In genomic region chrX:45515262-45516215, GRCh38 we compare ENCODE assay signal across 8 cellular contexts.
DNase-seq lines count a peak whose midpoint lies in the region; ATAC-seq, FAIRE-seq and TF ChIP-seq lines count a peak whose summit lies in the region.

No MANE protein-coding gene starts in this region.

- H3F3A ChIP-seq in neural progenitor cell (ENCODE audit: low read depth): no peaks in the 10 kb centered on the region

- H3K4me2 ChIP-seq in neural progenitor cell: no peak overlapping the region

- no peak for FAIRE-seq in urothelium cell line (lab: Jason Lieb, UNC)

- no peaks in the 10 kb centered on the region for H4K20me1 ChIP-seq in neural progenitor cell (ENCODE audit: low read depth)

- no peaks in the 10 kb centered on the region for H3K79me2 ChIP-seq in neural progenitor cell (ENCODE audit: low read depth)

- ATAC-seq in GM18861 (IDR thresholded peaks at IDR 0.05; ENCODE audit: unreplicated experiment): no peak

- no peaks in the 10 kb centered on the region for H3K27me3 Mint-ChIP-seq in neural progenitor cell (ENCODE audit: insufficient read depth, low read depth)

- TF ChIP-seq CTCF in esophagus muscularis mucosa (IDR thresholded peaks at IDR 0.05) (peak; percentile 44 to 50 (median 47)), neural progenitor cell (IDR thresholded peaks at IDR 0.05) (peak; percentile 62)

- H3K4me1 ChIP-seq in esophagus muscularis mucosa: peaks cover 4 to 45% (median 33%) of the 10 kb centered on the region in 4 donors
- no peaks in the 10 kb centered on the region for H3K4me1 ChIP-seq in neural progenitor cell

- H3K27me3 ChIP-seq in esophagus muscularis mucosa (peaks cover 0 to 2% (median 0%) of the 10 kb centered on the region in 4 donors), neural progenitor cell (no peaks in the 10 kb centered on the region)

- no peak overlapping the region for H2AFZ ChIP-seq in neural progenitor cell (replicated peaks)

- H3K9me3 Mint-ChIP-seq in neural progenitor cell: no peaks in the 10 kb centered on the region

- H3K4me3 ChIP-seq in esophagus muscularis mucosa: no peak overlapping the region
- H3K4me3 ChIP-seq in neural progenitor cell: no peak overlapping the region

- H3K36me3 ChIP-seq in esophagus muscularis mucosa (no peaks in the 10 kb centered on the region), neural progenitor cell (no peaks in the 10 kb centered on the region)

- 53% methylated on average over 12 of the region's 12 CpGs for WGBS in esophagus muscularis mucosa

- no peak overlapping the region for H3K27ac Mint-ChIP-seq in neural progenitor cell

- H3K9me3 ChIP-seq in esophagus muscularis mucosa: no peaks in the 10 kb centered on the region
- H3K9me3 ChIP-seq in neural progenitor cell (ENCODE audit: low read depth): no peaks in the 10 kb centered on the region

- DNase-seq in NCI-H510A treated with DMSO at 0.1 percent for 48 hours (lab: John Stamatoyannopoulos, UW) (peak; percentile 33), NCI-H510A (lab: John Stamatoyannopoulos, UW) (no peak), NCI-H2196 treated with DMSO at 0.1 percent for 48 hours (lab: John Stamatoyannopoulos, UW; ENCODE audit: unreplicated experiment) (peak; percentile 6), activated T-cell treated with anti-CD3 and anti-CD28 coated beads for 1 hour (ENCODE audit: low read depth) (peak; percentile 1), esophagus muscularis mucosa (ENCODE audit: extremely low spot score) (no peak), neural progenitor cell (ENCODE audit: low spot score) (peak; percentile 49), urothelium cell line (ENCODE audit: low spot score) (peak; percentile 63)

- no peak overlapping the region for H3K4me3 Mint-ChIP-seq in neural progenitor cell

- no peak for TF ChIP-seq EP300 in esophagus muscularis mucosa (IDR thresholded peaks at IDR 0.05)

- intact Hi-C loops in esophagus muscularis mucosa (cut with DNase I): loop anchor here (10.0 kb wide), 2 partner anchors 259 to 889 kb away; no protein-coding TSS in a partner anchor

- H3K36me3 Mint-ChIP-seq in neural progenitor cell: no peaks in the 10 kb centered on the region

- H3K9ac ChIP-seq in neural progenitor cell: no peak overlapping the region

- H3K27ac ChIP-seq in esophagus muscularis mucosa (replicated peaks in 1 of 4) (peak overlapping the region; percentile 45 to 64 (median 64)), neural progenitor cell (no peak overlapping the region)

- H3K4me1 Mint-ChIP-seq in neural progenitor cell: peaks cover 12% of the 10 kb centered on the region

- no peak for TF ChIP-seq POLR2A in esophagus muscularis mucosa (IDR thresholded peaks at IDR 0.05; ENCODE audit: low read depth)

Comparison
In these comparisons a context has a peak if more than half of its experiments do, and no peak if none do; other contexts are left out.
1. DNase-seq: peak in NCI-H510A treated with DMSO at 0.1 percent for 48 hours (single experiment), NCI-H2196 treated with DMSO at 0.1 percent for 48 hours (single experiment), activated T-cell treated with anti-CD3 and anti-CD28 coated beads for 1 hour (single experiment), neural progenitor cell (single experiment) and urothelium cell line (single experiment); none in NCI-H510A (single experiment) and esophagus muscularis mucosa (single experiment).